In the genomic region with DNA sequence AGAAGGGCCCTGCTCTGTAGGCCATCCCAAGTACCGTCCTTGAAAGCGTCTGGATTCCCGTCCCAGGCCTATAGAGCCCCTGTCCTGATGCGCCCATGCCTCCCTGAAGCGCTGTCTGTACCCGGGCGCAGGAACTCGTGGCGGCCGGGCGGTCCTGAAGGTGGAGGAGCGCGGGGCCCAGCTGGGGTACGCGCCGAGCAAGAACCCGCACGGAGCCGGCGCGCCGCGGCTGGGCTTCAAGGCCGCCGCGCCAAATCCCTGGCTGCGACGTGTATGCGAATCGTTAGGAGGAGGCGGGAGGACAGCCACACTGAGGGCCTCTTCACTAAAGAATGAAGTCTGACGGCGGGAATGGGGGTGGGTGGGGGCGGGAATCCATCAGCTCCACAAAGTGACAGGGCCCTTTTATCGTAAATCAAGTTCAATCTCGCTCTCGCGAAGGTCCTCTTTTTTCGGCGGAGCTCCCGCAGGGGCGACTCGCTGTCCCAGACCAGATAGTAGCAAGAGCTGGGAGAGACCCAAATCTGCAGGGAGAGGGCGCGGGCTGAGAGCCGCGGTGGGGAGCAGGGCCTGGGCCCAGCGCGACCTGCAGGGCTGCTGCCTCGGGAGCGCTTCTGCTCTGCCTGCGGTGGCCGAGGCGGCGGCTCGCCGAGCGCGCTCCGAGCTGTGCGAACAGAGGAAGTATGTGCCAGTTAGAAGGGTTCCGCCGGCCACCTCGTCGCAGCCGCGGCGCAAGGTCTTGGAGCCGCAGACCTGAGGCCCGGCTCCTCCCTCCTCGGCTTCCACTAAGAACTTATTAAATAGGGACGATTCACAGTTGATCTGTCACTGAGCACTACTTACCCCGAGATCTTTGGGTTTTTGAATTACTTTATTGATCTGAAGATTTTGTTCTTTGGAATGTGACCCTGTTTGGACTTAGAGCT, we compare ENCODE assay signal across 9 cellular contexts. TPM values are rescaled to one million over a fixed set of nuclear protein-coding genes. Genes with fewer than 3 reads are reported as not detected.
DNase-seq lines count a peak whose midpoint lies in the region; TF ChIP-seq lines count a peak whose summit lies in the region.
"Had no signal": no experiment of that assay in that cellular context is flagged by ENCODE, and none has a peak within 500 bp of the region (broad histone marks: within the 10 kb centered on the region; RNA-seq: fewer than 3 reads in every experiment).

No MANE protein-coding gene starts in this region.

- H3K27ac ChIP-seq in osteoblast (ENCODE audit: low read depth, low read length) (no peak overlapping the region), uterus (no peak overlapping the region)

- H4K20me1 ChIP-seq in osteoblast (ENCODE audit: insufficient read depth, low read length): no peaks in the 10 kb centered on the region

- DNase-seq in DMS53 treated with DMSO at 0.1 percent for 48 hours (lab: John Stamatoyannopoulos, UW; ENCODE audit: unreplicated experiment) (peak; percentile 62), NCI-H146 treated with DMSO at 0.1 percent for 48 hours (lab: John Stamatoyannopoulos, UW; ENCODE audit: unreplicated experiment) (peak; percentile 41), epithelial cell of esophagus (ENCODE audit: low read depth) (peak; percentile 22), osteoblast (ENCODE audit: insufficient read length, low spot score, missing footprints) (peak; percentile 83), uterus (no peak), cortex of kidney (lab: John Stamatoyannopoulos, UW) (no peak), lower leg skin (ENCODE audit: low spot score in 2 of 2) (no peak), SHP77 (lab: John Stamatoyannopoulos, UW) (no peak)
- DNase-seq: natural killer cell had no signal

- H3K36me3 ChIP-seq in osteoblast (ENCODE audit: insufficient read depth, low read length) (no peaks in the 10 kb centered on the region), uterus (no peaks in the 10 kb centered on the region)

- H3K79me2 ChIP-seq in osteoblast (ENCODE audit: insufficient read depth, low read length): no peaks in the 10 kb centered on the region

- H3K9me3 ChIP-seq in osteoblast (ENCODE audit: low read depth, low read length): no peaks in the 10 kb centered on the region
- no peaks in the 10 kb centered on the region for H3K9me3 ChIP-seq in uterus

- intact Hi-C loops in uterus (cut with DNase I; ENCODE audit: low total_unique reads) (no loop called here), lower leg skin (cut with DNase I; ENCODE audit: low total_unique reads) (no loop called here)

- no peak overlapping the region for H2AFZ ChIP-seq in osteoblast (ENCODE audit: low read length)

- TF ChIP-seq CTCF in epithelial cell of esophagus (IDR thresholded peaks at IDR 0.05; ENCODE audit: insufficient read depth, low read depth, low read length, missing control alignments): no peak
- TF ChIP-seq CTCF in osteoblast (IDR thresholded peaks at IDR 0.05; ENCODE audit: extremely low read depth, low read depth, low read length): no peak
- no peak for TF ChIP-seq CTCF in uterus (IDR thresholded peaks at IDR 0.05)
- TF ChIP-seq CTCF in lower leg skin (IDR thresholded peaks at IDR 0.05): no peak

- H3K4me3 ChIP-seq in epithelial cell of esophagus (ENCODE audit: low read length) (no peak overlapping the region), osteoblast (ENCODE audit: insufficient read depth, low read length) (no peak overlapping the region), uterus (no peak overlapping the region), lower leg skin (ENCODE audit: low read depth, poor library complexity, severe bottlenecking) (no peak overlapping the region)

- H3K27me3 ChIP-seq in osteoblast (ENCODE audit: insufficient read depth, low read length): peaks cover 68% of the 10 kb centered on the region
- H3K27me3 ChIP-seq in uterus: peaks cover 18 to 61% of the 10 kb centered on the region in 2 donors

- peak overlapping the region; percentile 32 for H3K4me2 ChIP-seq in osteoblast (ENCODE audit: insufficient read depth, low read length)

- H3K4me1 ChIP-seq in osteoblast (ENCODE audit: insufficient read depth, low read length): no peaks in the 10 kb centered on the region
- peaks cover 0 to 8% of the 10 kb centered on the region in 2 donors for H3K4me1 ChIP-seq in uterus

- 2 to 4% methylated on average over 61 to 63 of the region's 73 CpGs for WGBS in lower leg skin, 2 donors

- no peak for TF ChIP-seq POLR2A in uterus (IDR thresholded peaks at IDR 0.05)
- TF ChIP-seq POLR2A in lower leg skin (IDR thresholded peaks at IDR 0.05): no peak

RNA-seq across cellular contexts. Expression of a gene that starts 10.4 kb away (rescaled TPM):
- total RNA-seq in osteoblast: not detected in 2 replicates
- total RNA-seq in uterus: not detected
- not detected for total RNA-seq in lower leg skin
- total RNA-seq: natural killer cell had no signal

Comparison
In these comparisons a context has a peak if more than half of its experiments do, and no peak if none do; other contexts are left out.
1. DNase-seq: peak in DMS53 treated with DMSO at 0.1 percent for 48 hours (single experiment), NCI-H146 treated with DMSO at 0.1 percent for 48 hours (single experiment), epithelial cell of esophagus (single experiment) and osteoblast (single experiment); none in uterus (0 of 2), cortex of kidney (single experiment), lower leg skin (0 of 2) and SHP77 (0 of 2).